29 cellular contexts compared by ENCODE assay signal in the genomic region with DNA sequence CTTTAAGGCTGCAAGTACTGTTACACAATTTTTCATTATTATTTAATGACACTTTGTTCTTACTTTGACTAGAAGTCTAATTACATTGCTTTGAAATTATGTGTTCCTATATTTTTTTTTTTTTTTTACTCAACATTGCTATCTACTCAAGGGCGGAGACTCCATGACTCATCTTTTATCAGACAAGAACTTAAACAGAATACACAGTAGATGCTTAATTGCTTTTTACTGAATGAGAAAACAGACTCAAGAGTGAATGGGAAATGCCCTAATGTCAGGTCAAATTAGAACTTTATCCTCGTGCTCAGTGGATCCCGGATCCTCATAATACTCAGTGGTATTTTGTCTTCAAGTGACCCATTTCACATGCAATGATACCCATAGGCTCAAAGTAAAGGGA.
"Had no signal": no experiment of that assay in that cellular context is flagged by ENCODE, and none has a peak within 500 bp of the region (broad histone marks: within the 10 kb centered on the region; RNA-seq: fewer than 3 reads in every experiment).

No MANE protein-coding gene starts in this region.

- DNase-seq: activated B cell treated with CpG ODN at 0.5 μM for 24 hours; activated CD4-positive, alpha-beta T cell treated with anti-CD3 and anti-CD28 coated beads for 48 hours; activated CD4-positive, alpha-beta T cell treated with anti-CD3 and anti-CD28 coated beads, Interleukin-2, amount 50 U/mL, for 1 hour; activated CD4-positive, alpha-beta T cell treated with anti-CD3 and anti-CD28 coated beads, Interleukin-2, amount 50 U/mL, for 48 hours; activated CD8-positive, alpha-beta memory T cell treated with anti-CD3 and anti-CD28 coated beads for 24 hours; activated CD8-positive, alpha-beta T cell treated with anti-CD3 and anti-CD28 coated beads for 36 hours; activated effector memory CD4-positive, alpha-beta T cell treated with Interleukin-2 at 50 U/mL for 16 hours; activated gamma-delta T cell treated with Interleukin-2 at 50 U/mL for 16 hours; activated naive CD4-positive, alpha-beta T cell treated with anti-CD3 and anti-CD28 coated beads, Interleukin-2, amount 50 U/mL, for 16 hours; activated naive CD4-positive, alpha-beta T cell treated with Interleukin-2 at 50 U/mL for 16 hours; activated T-cell treated with anti-CD3 and anti-CD28 coated beads, Interleukin-2, amount 50 U/mL, for 4 hours; amniotic stem cell; anterior cingulate cortex; brain microvascular endothelial cell; dermis blood vessel endothelial cell; effector CD4-positive, alpha-beta T cell; effector memory CD8-positive, alpha-beta T cell; erythroblast; foreskin keratinocyte; gastrocnemius medialis; glutamatergic neuron; heart left ventricle; T-helper 17 cell; T1000; WERI-Rb-1 had no signal

- ATAC-seq: activated CD4-positive, CD25-positive, alpha-beta regulatory T cell treated with anti-CD3 and anti-CD28 coated beads, Interleukin-2, amount 50 U/mL, for 24 hours; activated CD8-positive, alpha-beta T cell treated with anti-CD3 and anti-CD28 coated beads for 36 hours; activated T-cell treated with anti-CD3 and anti-CD28 coated beads, Interleukin-2, amount 50 U/mL, for 4 hours; activated T-helper 17 cell treated with anti-CD3 and anti-CD28 coated beads, Interleukin-2, amount 50 U/mL, for 72 hours; effector memory CD8-positive, alpha-beta T cell; foreskin keratinocyte; gastrocnemius medialis; heart left ventricle; T-helper 17 cell had no signal

- H3K4me3 ChIP-seq: coronary artery, esophagus muscularis mucosa, gastrocnemius medialis, heart left ventricle had no signal

- H3K36me3 ChIP-seq: brain microvascular endothelial cell, esophagus muscularis mucosa, gastrocnemius medialis, heart left ventricle, WERI-Rb-1 had no signal

- H3K4me1 ChIP-seq: esophagus muscularis mucosa, foreskin keratinocyte, gastrocnemius medialis, heart left ventricle had no signal

- H3K9me3 ChIP-seq: esophagus muscularis mucosa, gastrocnemius medialis, heart left ventricle had no signal

- H3K27ac ChIP-seq: brain microvascular endothelial cell, coronary artery, esophagus muscularis mucosa, foreskin keratinocyte, gastrocnemius medialis, heart left ventricle, WERI-Rb-1 had no signal

- H3K27me3 ChIP-seq: brain microvascular endothelial cell, foreskin keratinocyte, gastrocnemius medialis, heart left ventricle had no signal
